In genomic region chr1:219938706-219939105, GRCh38 we compare ENCODE assay signal across 15 cellular contexts. TPM values are rescaled to one million over a fixed set of nuclear protein-coding genes. Genes with fewer than 3 reads are reported as not detected.
DNase-seq lines count a peak whose midpoint lies in the region; ATAC-seq, FAIRE-seq and TF ChIP-seq lines count a peak whose summit lies in the region.
"Had no signal": no experiment of that assay in that cellular context is flagged by ENCODE, and none has a peak within 500 bp of the region (broad histone marks: within the 10 kb centered on the region; RNA-seq: fewer than 3 reads in every experiment).

No MANE protein-coding gene starts in this region.

- H3K27me3 Mint-ChIP-seq in astrocyte (ENCODE audit: low read depth, unreplicated experiment) (peaks cover 18% of the 10 kb centered on the region), GM23338 (ENCODE audit: insufficient read depth, low read depth, poor library complexity) (no peaks in the 10 kb centered on the region), natural killer cell (ENCODE audit: low read depth in 2 of 2) (peaks cover 20 to 62% of the 10 kb centered on the region in 2 donors)

- H3K4me3 ChIP-seq in astrocyte (ENCODE audit: insufficient read depth, low read depth, low read length) (no peak overlapping the region), GM23338 (no peak overlapping the region)

- H3K27ac Mint-ChIP-seq in astrocyte (ENCODE audit: unreplicated experiment) (no peak overlapping the region), GM23338 (no peak overlapping the region), natural killer cell (no peak overlapping the region)
- H3K27ac Mint-ChIP-seq: memory B cell had no signal

- peak; percentile 33 for DNase-seq in DMS 273 treated with DMSO at 0.1 percent for 48 hours (lab: John Stamatoyannopoulos, UW)
- DNase-seq in LHCN-M2 (ENCODE audit: low read depth): peak; percentile 64
- peak; percentile 56 for DNase-seq in astrocyte (ENCODE audit: low read depth)
- DNase-seq in left colon: no peak
- no peak for DNase-seq in GM19239 (ENCODE audit: insufficient read length, low spot score)
- no peak for DNase-seq in GM23338 (ENCODE audit: low spot score)
- no peak for DNase-seq in natural killer cell
- DNase-seq: activated T-cell treated with anti-CD3 and anti-CD28 coated beads for 4 hours; effector memory CD4-positive, alpha-beta T cell; stimulated activated CD4-positive, alpha-beta T cell treated with anti-CD3 and anti-CD28 coated beads, Interleukin-4, amount 100 ng/mL, for 24 hours; stimulated activated naive CD4-positive, alpha-beta T cell had no signal

- peaks cover 3% of the 10 kb centered on the region for H3K4me1 Mint-ChIP-seq in astrocyte (ENCODE audit: low read depth, unreplicated experiment)
- H3K4me1 Mint-ChIP-seq in GM23338: no peaks in the 10 kb centered on the region
- no peaks in the 10 kb centered on the region for H3K4me1 Mint-ChIP-seq in natural killer cell

- no peak overlapping the region for H3K9ac ChIP-seq in astrocyte (ENCODE audit: low read length)

- no peaks in the 10 kb centered on the region for H3F3A ChIP-seq in GM23338 (replicated peaks; ENCODE audit: low read depth)

- no peaks in the 10 kb centered on the region for H3K9me3 ChIP-seq in astrocyte (ENCODE audit: insufficient read depth, low read depth, low read length)

- H3K36me3 ChIP-seq in astrocyte (ENCODE audit: insufficient read depth, low read length) (no peaks in the 10 kb centered on the region), GM23338 (ENCODE audit: insufficient read depth) (no peaks in the 10 kb centered on the region)

- H3K9me2 ChIP-seq in GM23338 (ENCODE audit: insufficient read depth): no peaks in the 10 kb centered on the region

- intact Hi-C loops in left colon (cut with DNase I, micrococcal nuclease) (no loop called here), natural killer cell (cut with micrococcal nuclease) (no loop called here)

- H3K27ac ChIP-seq in astrocyte (ENCODE audit: low read depth, low read length) (no peak overlapping the region), GM23338 (ENCODE audit: low read depth) (no peak overlapping the region)
- H3K27ac ChIP-seq: C4-2B had no signal

- H3K4me3 Mint-ChIP-seq in astrocyte (ENCODE audit: unreplicated experiment) (no peak overlapping the region), GM23338 (no peak overlapping the region), natural killer cell (no peak overlapping the region)
- H3K4me3 Mint-ChIP-seq: memory B cell had no signal

- peak; percentile 54 for ATAC-seq in left colon
- no peak for ATAC-seq in HG02610 (IDR thresholded peaks at IDR 0.05; ENCODE audit: unreplicated experiment)
- ATAC-seq in GM23338: no peak
- ATAC-seq in natural killer cell: no peak
- ATAC-seq: activated CD4-positive, CD25-positive, alpha-beta regulatory T cell treated with anti-CD3 and anti-CD28 coated beads, Interleukin-2, amount 50 U/mL, for 24 hours had no signal

- H3K79me2 ChIP-seq in astrocyte (ENCODE audit: insufficient read depth, low read length) (no peaks in the 10 kb centered on the region), GM23338 (replicated peaks; ENCODE audit: insufficient read depth) (no peaks in the 10 kb centered on the region)

- TF ChIP-seq CTCF in astrocyte (IDR thresholded peaks at IDR 0.05; ENCODE audit: insufficient read depth, low read depth, low read length) (no peak), GM23338 (conservative IDR thresholded peaks at IDR 0.05; ENCODE audit: low read depth in 2 of 2) (no peak), natural killer cell (IDR thresholded peaks at IDR 0.05) (no peak)

- H3K36me3 Mint-ChIP-seq in astrocyte (ENCODE audit: low read depth, unreplicated experiment): no peaks in the 10 kb centered on the region
- no peaks in the 10 kb centered on the region for H3K36me3 Mint-ChIP-seq in GM23338 (ENCODE audit: low read depth)
- H3K36me3 Mint-ChIP-seq in natural killer cell: peaks cover 5% of the 10 kb centered on the region

- H3K27me3 ChIP-seq in astrocyte (ENCODE audit: insufficient read depth, low read length) (peaks cover 4% of the 10 kb centered on the region), GM23338 (ENCODE audit: insufficient read depth) (no peaks in the 10 kb centered on the region)

- FAIRE-seq in astrocyte (lab: Jason Lieb, UNC) (no peak), GM19239 (lab: Jason Lieb, UNC) (no peak)

- H2AFZ ChIP-seq in astrocyte (ENCODE audit: low read depth, low read length) (no peak overlapping the region), GM23338 (no peak overlapping the region)

- H4K20me1 ChIP-seq in astrocyte (ENCODE audit: insufficient read depth, low read length): no peaks in the 10 kb centered on the region
- no peaks in the 10 kb centered on the region for H4K20me1 ChIP-seq in GM23338 (replicated peaks; ENCODE audit: insufficient read depth)

- no peaks in the 10 kb centered on the region for H3K9me3 Mint-ChIP-seq in astrocyte (ENCODE audit: unreplicated experiment)
- peaks cover 4% of the 10 kb centered on the region; the same call in 1 of the 3 replicates for H3K9me3 Mint-ChIP-seq in GM23338
- peaks cover 0 to 3% of the 10 kb centered on the region in 2 donors for H3K9me3 Mint-ChIP-seq in natural killer cell

- H3K4me2 ChIP-seq in astrocyte (ENCODE audit: low read length) (no peak overlapping the region), GM23338 (no peak overlapping the region)

- H3K4me1 ChIP-seq in astrocyte (ENCODE audit: insufficient read depth, low read length) (no peaks in the 10 kb centered on the region), GM23338 (ENCODE audit: insufficient read depth) (no peaks in the 10 kb centered on the region)

TF ChIP-seq in GM23338, 12 proteins besides CTCF, POLR2A, EP300 and RAD21 (continues in another document):
- no peak for TF ChIP-seq ZNF331 (CRISPR knock-in tag; IDR thresholded peaks at IDR 0.05; ENCODE audit: low read depth)
- no peak for TF ChIP-seq NANOG (IDR thresholded peaks at IDR 0.05; ENCODE audit: borderline replicate concordance)
- no peak for TF ChIP-seq ZNF114 (CRISPR knock-in tag; IDR thresholded peaks at IDR 0.05)
- no peak for TF ChIP-seq ETS1 (IDR thresholded peaks at IDR 0.05)
- TF ChIP-seq EZH2 (IDR thresholded peaks at IDR 0.05; ENCODE audit: low read depth, unreplicated experiment): no peak

RNA-seq across cellular contexts. Expression of gene SLC30A10, which starts 10.3 kb away (rescaled TPM):
- total RNA-seq in LHCN-M2 (2014; rRNA removed) (not detected in 2 replicates), astrocyte (not detected in 2 replicates), left colon (10 to 100 TPM; 11.3 to 57.5 TPM), natural killer cell (not detected)
- polyA plus RNA-seq in LHCN-M2 (2012): not detected
- total RNA-seq in GM23338 (2014; rRNA removed; shearing (Covaris generic)): 0.47 and 1.1 TPM in 2 replicates
- 0.17 and 0.47 TPM in 2 replicates for polyA plus RNA-seq in GM23338 (2016; fragmentation: Nextera tagmentation; extraction: Ambion mirVana)

Comparison
In these comparisons a context has a peak if more than half of its experiments do, and no peak if none do; other contexts are left out.
1. DNase-seq: peak in DMS 273 treated with DMSO at 0.1 percent for 48 hours (single experiment), LHCN-M2 (single experiment) and astrocyte (single experiment); none in left colon (0 of 2), GM19239 (single experiment), GM23338 (single experiment) and natural killer cell (single experiment).